ENCODE assay signal across 1 cellular context in genomic region chr10:31972519-31973041, GRCh38.
A peak's percentile ranks its signal among the peaks of the same experiment; 100 is the strongest.
TF ChIP-seq lines count a peak whose summit lies in the region.

No MANE protein-coding gene starts in this region.

TF ChIP-seq in K562, 482 proteins besides CTCF, POLR2A, EP300 and RAD21 (continued from another document and continues in another):
- TF ChIP-seq SMAD2 (IDR thresholded peaks at IDR 0.05; ENCODE audit: low read depth, low read length): no peak
- peak; percentile 78; the same call in 1 of the 2 replicates for TF ChIP-seq SMARCA5 (IDR thresholded peaks at IDR 0.05)
- no peak for TF ChIP-seq PTRF (tag; IDR thresholded peaks at IDR 0.05)
- no peak for TF ChIP-seq NFE2L1 (tag; IDR thresholded peaks at IDR 0.05; ENCODE audit: borderline replicate concordance, low read depth)
- TF ChIP-seq ETV6 (IDR thresholded peaks at IDR 0.05; ENCODE audit: borderline replicate concordance in 1 of 2, low read depth in 2 of 2, low read length in 1 of 2): peak; percentile 28 to 62; a peak in 2 of 4 replicates
- no peak for TF ChIP-seq ETV6 (CRISPR knock-in tag; IDR thresholded peaks at IDR 0.05; ENCODE audit: borderline replicate concordance)
- TF ChIP-seq ZNF639 (CRISPR knock-in tag; conservative IDR thresholded peaks at IDR 0.05 in 1 of 2, IDR thresholded peaks at IDR 0.05 in 1 of 2): peak in 1 of 2 experiments; percentile 84; a peak in 2 of 4 replicates
- TF ChIP-seq SPI1 (IDR thresholded peaks at IDR 0.05; ENCODE audit: borderline replicate concordance, low read depth, low read length): no peak
- no peak for TF ChIP-seq ZNF174 (CRISPR knock-in tag; IDR thresholded peaks at IDR 0.05)
- peak; percentile 31; the same call in 1 of the 2 replicates for TF ChIP-seq MAFF (IDR thresholded peaks at IDR 0.05; ENCODE audit: low read length)
- peak; percentile 95 for TF ChIP-seq ZNF395 (CRISPR knock-in tag; IDR thresholded peaks at IDR 0.05)
- TF ChIP-seq PHF20 (IDR thresholded peaks at IDR 0.05; ENCODE audit: partially characterized antibody): peak; percentile 23
- TF ChIP-seq CXXC5 (CRISPR knock-in tag; IDR thresholded peaks at IDR 0.05): peak; percentile 98
- peak; percentile 86 for TF ChIP-seq ZKSCAN8 (CRISPR knock-in tag; IDR thresholded peaks at IDR 0.05)
- TF ChIP-seq NFE2 (IDR thresholded peaks at IDR 0.05; ENCODE audit: low read depth): peak; percentile 80
- TF ChIP-seq CUX1 (CRISPR knock-in tag; IDR thresholded peaks at IDR 0.05): peak; percentile 88
- TF ChIP-seq TFE3 (CRISPR knock-in tag; IDR thresholded peaks at IDR 0.05): no peak
- no peak for TF ChIP-seq TRIM25 (IDR thresholded peaks at IDR 0.05; ENCODE audit: borderline replicate concordance)
- TF ChIP-seq MTA1 (IDR thresholded peaks at IDR 0.05; ENCODE audit: borderline replicate concordance): peak; percentile 88
- no peak for TF ChIP-seq KAT7 (CRISPR knock-in tag; IDR thresholded peaks at IDR 0.05; ENCODE audit: borderline replicate concordance)
- no peak for TF ChIP-seq SNIP1 (IDR thresholded peaks at IDR 0.05; ENCODE audit: low read depth)
- TF ChIP-seq HMGXB4 (CRISPR knock-in tag; IDR thresholded peaks at IDR 0.05): no peak; the same call in 1 of the 2 replicates
- peak; percentile 98 for TF ChIP-seq CEBPB (tag; IDR thresholded peaks at IDR 0.05)
- peak; percentile 67 for TF ChIP-seq ADNP (tag; IDR thresholded peaks at IDR 0.05)
- no peak for TF ChIP-seq E4F1 (CRISPR knock-in tag; IDR thresholded peaks at IDR 0.05; ENCODE audit: borderline replicate concordance)
- TF ChIP-seq NCOR1 (IDR thresholded peaks at IDR 0.05): peak; percentile 99
- peak; percentile 75 for TF ChIP-seq ATF3 (IDR thresholded peaks at IDR 0.05)
- no peak for TF ChIP-seq ATF3 (CRISPR knock-in tag; conservative IDR thresholded peaks at IDR 0.05)
- no peak for TF ChIP-seq RFX1 (IDR thresholded peaks at IDR 0.05)
- TF ChIP-seq CGGBP1 (CRISPR knock-in tag; IDR thresholded peaks at IDR 0.05): no peak
- peak; percentile 39 for TF ChIP-seq TAF9B (IDR thresholded peaks at IDR 0.05; ENCODE audit: partially characterized antibody)
- TF ChIP-seq RAD51 (IDR thresholded peaks at IDR 0.05; ENCODE audit: borderline replicate concordance, low read depth): peak; percentile 32; the same call in 1 of the 2 replicates
- peak; percentile 97 for TF ChIP-seq SMAD4 (CRISPR knock-in tag; conservative IDR thresholded peaks at IDR 0.05)
- TF ChIP-seq RBM17 (IDR thresholded peaks at IDR 0.05; ENCODE audit: borderline replicate concordance, low read depth, low read length): no peak
- TF ChIP-seq UBTF (IDR thresholded peaks at IDR 0.05; ENCODE audit: borderline replicate concordance in 1 of 2, low read depth in 2 of 2, low read length in 2 of 2): peak; percentile 93 to 95; a peak in 3 of 4 replicates
- peak; percentile 93 for TF ChIP-seq PHF21A (IDR thresholded peaks at IDR 0.05; ENCODE audit: borderline replicate concordance, low read depth)
